Comparison of ENCODE assay signal across 1 cellular context in genomic region chr12:45357547-45358417, GRCh38.
TF ChIP-seq lines count a peak whose summit lies in the region.

No MANE protein-coding gene starts in this region.

TF ChIP-seq in SK-N-SH treated with all-trans-retinoic acid at 6 μM for 48 hours, 23 proteins besides CTCF, POLR2A, EP300 and RAD21 (continued from another document):
- TF ChIP-seq CSRNP3 (CRISPR knock-in tag; IDR thresholded peaks at IDR 0.05) (no peak), PPARA (CRISPR knock-in tag; IDR thresholded peaks at IDR 0.05; ENCODE audit: borderline replicate concordance) (no peak), GLIS3 (CRISPR knock-in tag; IDR thresholded peaks at IDR 0.05) (no peak), CSDC2 (CRISPR knock-in tag; IDR thresholded peaks at IDR 0.05) (no peak), RARB (CRISPR knock-in tag; IDR thresholded peaks at IDR 0.05) (no peak), ESRRG (CRISPR knock-in tag; IDR thresholded peaks at IDR 0.05) (no peak), ARNTL (CRISPR knock-in tag; IDR thresholded peaks at IDR 0.05; ENCODE audit: borderline replicate concordance, low read depth) (no peak)
